Comparison of ENCODE assay signal across 8 cellular contexts in the genomic region with DNA sequence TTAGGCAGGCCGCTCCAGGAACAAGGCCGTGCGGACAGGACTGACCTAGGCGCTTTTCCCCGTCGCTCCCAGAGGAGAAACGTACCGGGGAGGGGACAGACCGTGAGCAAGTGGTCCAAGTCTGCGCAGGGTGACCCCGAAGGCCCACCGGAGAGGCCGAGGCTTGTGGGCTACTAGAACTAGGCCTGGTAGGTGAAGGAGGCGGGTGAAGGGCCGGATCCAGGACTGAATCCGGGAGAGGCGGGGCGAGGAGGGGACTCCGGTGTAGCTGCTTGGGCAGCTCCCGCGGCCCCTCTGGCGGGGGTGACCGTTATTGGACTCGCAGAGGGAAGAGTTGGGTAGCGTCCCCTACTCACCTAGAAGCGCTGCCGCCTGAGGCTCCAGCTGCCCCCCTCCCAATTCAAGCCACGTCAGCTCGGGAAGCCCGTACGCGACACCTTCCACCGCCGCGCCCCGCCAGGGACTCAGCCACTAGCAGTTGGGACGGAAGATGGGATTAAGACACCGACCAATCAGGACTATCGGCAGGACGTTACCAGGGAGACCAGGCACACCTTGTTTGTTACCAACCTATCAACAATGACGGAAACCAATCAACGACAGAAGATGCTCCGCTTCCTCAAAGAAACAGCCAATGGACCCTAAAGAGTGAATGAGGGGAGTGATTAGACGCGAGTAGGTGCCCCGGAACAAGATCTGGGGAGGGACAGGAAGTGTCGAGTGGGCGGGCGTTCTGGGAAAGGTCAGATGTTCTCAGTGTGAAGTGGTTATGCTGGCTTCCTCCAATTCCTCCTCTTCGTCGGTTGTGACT. TPM values are rescaled to one million over a fixed set of nuclear protein-coding genes. Genes with fewer than 3 reads are reported as not detected.
DNase-seq lines count a peak whose midpoint lies in the region; ATAC-seq and TF ChIP-seq lines count a peak whose summit lies in the region.

A gene with protein sequence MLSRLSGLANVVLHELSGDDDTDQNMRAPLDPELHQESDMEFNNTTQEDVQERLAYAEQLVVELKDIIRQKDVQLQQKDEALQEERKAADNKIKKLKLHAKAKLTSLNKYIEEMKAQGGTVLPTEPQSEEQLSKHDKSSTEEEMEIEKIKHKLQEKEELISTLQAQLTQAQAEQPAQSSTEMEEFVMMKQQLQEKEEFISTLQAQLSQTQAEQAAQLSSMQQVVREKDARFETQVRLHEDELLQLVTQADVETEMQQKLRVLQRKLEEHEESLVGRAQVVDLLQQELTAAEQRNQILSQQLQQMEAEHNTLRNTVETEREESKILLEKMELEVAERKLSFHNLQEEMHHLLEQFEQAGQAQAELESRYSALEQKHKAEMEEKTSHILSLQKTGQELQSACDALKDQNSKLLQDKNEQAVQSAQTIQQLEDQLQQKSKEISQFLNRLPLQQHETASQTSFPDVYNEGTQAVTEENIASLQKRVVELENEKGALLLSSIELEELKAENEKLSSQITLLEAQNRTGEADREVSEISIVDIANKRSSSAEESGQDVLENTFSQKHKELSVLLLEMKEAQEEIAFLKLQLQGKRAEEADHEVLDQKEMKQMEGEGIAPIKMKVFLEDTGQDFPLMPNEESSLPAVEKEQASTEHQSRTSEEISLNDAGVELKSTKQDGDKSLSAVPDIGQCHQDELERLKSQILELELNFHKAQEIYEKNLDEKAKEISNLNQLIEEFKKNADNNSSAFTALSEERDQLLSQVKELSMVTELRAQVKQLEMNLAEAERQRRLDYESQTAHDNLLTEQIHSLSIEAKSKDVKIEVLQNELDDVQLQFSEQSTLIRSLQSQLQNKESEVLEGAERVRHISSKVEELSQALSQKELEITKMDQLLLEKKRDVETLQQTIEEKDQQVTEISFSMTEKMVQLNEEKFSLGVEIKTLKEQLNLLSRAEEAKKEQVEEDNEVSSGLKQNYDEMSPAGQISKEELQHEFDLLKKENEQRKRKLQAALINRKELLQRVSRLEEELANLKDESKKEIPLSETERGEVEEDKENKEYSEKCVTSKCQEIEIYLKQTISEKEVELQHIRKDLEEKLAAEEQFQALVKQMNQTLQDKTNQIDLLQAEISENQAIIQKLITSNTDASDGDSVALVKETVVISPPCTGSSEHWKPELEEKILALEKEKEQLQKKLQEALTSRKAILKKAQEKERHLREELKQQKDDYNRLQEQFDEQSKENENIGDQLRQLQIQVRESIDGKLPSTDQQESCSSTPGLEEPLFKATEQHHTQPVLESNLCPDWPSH (N-terminal part only) (minus strand): TSS at position 466 of the 811 bp plus-strand sequence. CDS start 18,770 bp downstream, outside the sequence.

- H3K4me3 ChIP-seq in right lobe of liver = peak within 1 kb of the TSS; percentile 72 to 96 (median 82)

- H3K9me3 Mint-ChIP-seq in CD4-positive, alpha-beta T cell = no peaks in the 10 kb centered on the region

- H3K4me3 Mint-ChIP-seq in CD4-positive, alpha-beta T cell = no peak within 1 kb of the TSS

- ATAC-seq in CD4-positive, alpha-beta T cell (ENCODE audit: poor library complexity) = peak; percentile 95
- ATAC-seq in GM19452 (IDR thresholded peaks at IDR 0.05; ENCODE audit: unreplicated experiment) (peak; percentile 96), HG03575 (IDR thresholded peaks at IDR 0.05; ENCODE audit: extremely low read depth, insufficient number of reproducible peaks, low FRiP score, unreplicated experiment) (peak; percentile 95), right lobe of liver (peak; percentile 95 to 97 (median 96))

- peaks cover 0 to 27% (median 7%) of the 10 kb centered on the region in 4 donors for H3K4me1 ChIP-seq in right lobe of liver

- TF ChIP-seq CTCF in CD4-positive, alpha-beta T cell (IDR thresholded peaks at IDR 0.05) = no peak
- no peak for TF ChIP-seq CTCF in right lobe of liver (IDR thresholded peaks at IDR 0.05)

- DNase-seq in CD4-positive, alpha-beta T cell = peak; percentile 80 to 92 (median 85)
- DNase-seq in NCI-H82 (lab: John Stamatoyannopoulos, UW) = peak; percentile 100
- DNase-seq in activated CD4-positive, alpha-beta T cell treated with anti-CD3 and anti-CD28 coated beads, Interleukin-2, amount 50 U/mL, for 48 hours = peak; percentile 92 to 96
- peak; percentile 96 for DNase-seq in ecto neural progenitor cell (ENCODE audit: low spot score)
- DNase-seq in right lobe of liver = peak; percentile 93 to 97 (median 95)
- DNase-seq in stimulated activated CD4-positive, alpha-beta T cell treated with anti-CD3 and anti-CD28 coated beads, Interleukin-4, amount 100 ng/mL, for 4 hours = peak; percentile 83 to 91

- peak; percentile 99 for TF ChIP-seq POLR2A in right lobe of liver (IDR thresholded peaks at IDR 0.05)

- H3K36me3 Mint-ChIP-seq in CD4-positive, alpha-beta T cell (ENCODE audit: low read depth) = no peaks in the 10 kb centered on the region

- H3K4me1 Mint-ChIP-seq in CD4-positive, alpha-beta T cell (ENCODE audit: low read depth) = peaks cover 5% of the 10 kb centered on the region

- no peak within 1 kb of the TSS for H3K27ac Mint-ChIP-seq in CD4-positive, alpha-beta T cell

- H3K27me3 Mint-ChIP-seq in CD4-positive, alpha-beta T cell = peaks cover 12% of the 10 kb centered on the region

- H3K9me3 ChIP-seq in CD4-positive, alpha-beta T cell (ENCODE audit: control insufficient read depth, low read length) = no peaks in the 10 kb centered on the region
- H3K9me3 ChIP-seq in right lobe of liver = no peaks in the 10 kb centered on the region

- under 1% methylated on average over 23 of the region's 51 CpGs for WGBS in right lobe of liver (ENCODE audit: insufficient coverage, low coverage, low lambda C conversion rate, missing lambda C conversion rate)

- H3K27ac ChIP-seq in CD4-positive, alpha-beta T cell (ENCODE audit: low read depth, low read length) = peak within 1 kb of the TSS; percentile 92
- peak within 1 kb of the TSS; percentile 86 to 97 (median 96) for H3K27ac ChIP-seq in right lobe of liver

- H3K36me3 ChIP-seq in right lobe of liver = no peaks in the 10 kb centered on the region

- POLR2A ChIA-PET in CD4-positive, alpha-beta T cell (lab: Charles Lee) = interaction anchor here (0.6 to 1.9 kb wide), 6 partner anchors 31 to 89 kb away, joined by 3 to 9 read pairs (median 4); a partner anchor contains a TSS

- intact Hi-C loops in CD4-positive, alpha-beta T cell (cut with DNase I, micrococcal nuclease) = loop anchor here (1.0 to 10.0 kb wide), 11 partner anchors 85 to 1835 kb away; a partner anchor contains a TSS
- intact Hi-C loops in right lobe of liver (cut with DNase I) = no loop called here

- CTCF ChIA-PET in CD4-positive, alpha-beta T cell (lab: Charles Lee) = interaction anchor here (1.5 kb wide), 1 partner anchor 29 kb away, joined by 3 read pairs; no protein-coding TSS in a partner anchor

- H3K27me3 ChIP-seq in CD4-positive, alpha-beta T cell (ENCODE audit: control insufficient read depth, insufficient read depth, low read length) = no peaks in the 10 kb centered on the region
- H3K27me3 ChIP-seq in right lobe of liver = no peaks in the 10 kb centered on the region

RNA-seq across cellular contexts. Expression of the gene that starts here (rescaled TPM):
- total RNA-seq in CD4-positive, alpha-beta T cell = 10 to 100 TPM; 49.8 to 50.2 TPM
- total RNA-seq in right lobe of liver = 10 to 100 TPM; 26.8 to 31.7 (median 29.5) TPM

Comparison
In these comparisons a context has a peak if more than half of its experiments do, and no peak if none do; other contexts are left out.
1. Peak in every context shown above with its lines: DNase-seq, ATAC-seq, H3K4me3 ChIP-seq and H3K27ac ChIP-seq.
2. intact Hi-C loops: an anchor here in CD4-positive, alpha-beta T cell (1.0 to 10.0 kb wide); none called in right lobe of liver.